In the genomic region with DNA sequence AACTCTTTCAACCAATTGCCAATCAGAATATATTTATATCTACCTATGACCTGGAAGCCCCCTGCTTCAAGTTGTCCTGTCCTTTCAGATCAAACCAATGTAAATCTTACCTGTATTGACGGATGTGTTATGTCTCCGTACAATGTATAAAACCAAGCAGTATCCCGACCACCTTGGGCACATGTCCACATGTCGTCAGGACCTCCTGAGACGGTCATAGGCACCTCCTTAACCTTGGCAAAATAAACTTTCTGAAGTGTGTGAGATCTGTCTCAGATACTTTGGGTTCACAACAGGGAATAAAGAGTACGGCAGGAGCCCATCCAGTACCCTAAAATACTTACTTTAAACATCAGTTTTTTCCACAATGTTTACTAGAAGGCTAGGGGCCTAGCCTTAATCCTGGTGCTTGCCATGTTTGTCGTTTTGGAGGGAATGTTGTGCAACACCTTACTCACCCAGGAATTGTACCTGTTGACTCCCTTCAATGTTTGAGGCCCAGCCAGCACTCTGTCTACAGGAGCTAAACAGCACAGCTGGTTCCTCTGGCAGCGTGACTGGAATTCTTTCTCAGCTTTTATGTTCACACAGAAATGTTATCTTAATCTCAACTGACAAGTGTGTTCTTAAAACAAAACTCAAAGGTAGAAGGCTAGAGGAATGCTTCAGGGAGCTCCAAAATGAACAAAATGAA, we compare ENCODE assay signal across 1 cellular context.
TF ChIP-seq lines count a peak whose summit lies in the region.

No MANE protein-coding gene starts in this region.

TF ChIP-seq in HepG2, 621 proteins besides CTCF, POLR2A, EP300 and RAD21 (continued from another document):
- TF ChIP-seq, protein P1, sequence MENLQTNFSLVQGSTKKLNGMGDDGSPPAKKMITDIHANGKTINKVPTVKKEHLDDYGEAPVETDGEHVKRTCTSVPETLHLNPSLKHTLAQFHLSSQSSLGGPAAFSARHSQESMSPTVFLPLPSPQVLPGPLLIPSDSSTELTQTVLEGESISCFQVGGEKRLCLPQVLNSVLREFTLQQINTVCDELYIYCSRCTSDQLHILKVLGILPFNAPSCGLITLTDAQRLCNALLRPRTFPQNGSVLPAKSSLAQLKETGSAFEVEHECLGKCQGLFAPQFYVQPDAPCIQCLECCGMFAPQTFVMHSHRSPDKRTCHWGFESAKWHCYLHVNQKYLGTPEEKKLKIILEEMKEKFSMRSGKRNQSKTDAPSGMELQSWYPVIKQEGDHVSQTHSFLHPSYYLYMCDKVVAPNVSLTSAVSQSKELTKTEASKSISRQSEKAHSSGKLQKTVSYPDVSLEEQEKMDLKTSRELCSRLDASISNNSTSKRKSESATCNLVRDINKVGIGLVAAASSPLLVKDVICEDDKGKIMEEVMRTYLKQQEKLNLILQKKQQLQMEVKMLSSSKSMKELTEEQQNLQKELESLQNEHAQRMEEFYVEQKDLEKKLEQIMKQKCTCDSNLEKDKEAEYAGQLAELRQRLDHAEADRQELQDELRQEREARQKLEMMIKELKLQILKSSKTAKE (CRISPR knock-in tag; IDR thresholded peaks at IDR 0.05; ENCODE audit: borderline replicate concordance), result no peak
- TF ChIP-seq LCORL (IDR thresholded peaks at IDR 0.05) (no peak), LCORL (CRISPR knock-in tag; IDR thresholded peaks at IDR 0.05) (0 out of 2 replicates have a peak, but pooled peaks have one; percentile 23), BCL6 (CRISPR knock-in tag; IDR thresholded peaks at IDR 0.05) (peak; percentile 84), PLSCR1 (CRISPR knock-in tag; IDR thresholded peaks at IDR 0.05; ENCODE audit: borderline replicate concordance) (no peak), SRF (IDR thresholded peaks at IDR 0.05; ENCODE audit: low read depth, low read length) (no peak), ZSCAN12 (CRISPR knock-in tag; IDR thresholded peaks at IDR 0.05) (no peak), ZFY (CRISPR knock-in tag; IDR thresholded peaks at IDR 0.05) (no peak), SCMH1 (CRISPR knock-in tag; IDR thresholded peaks at IDR 0.05; ENCODE audit: borderline replicate concordance) (no peak), ZNF20 (CRISPR knock-in tag; IDR thresholded peaks at IDR 0.05) (no peak), MTF2 (CRISPR knock-in tag; IDR thresholded peaks at IDR 0.05; ENCODE audit: borderline replicate concordance) (no peak), ZBTB14 (CRISPR knock-in tag; IDR thresholded peaks at IDR 0.05) (no peak), ZNF567 (CRISPR knock-in tag; IDR thresholded peaks at IDR 0.05; ENCODE audit: borderline replicate concordance) (no peak), KMT2A (CRISPR knock-in tag; IDR thresholded peaks at IDR 0.05) (no peak), ETV5 (CRISPR knock-in tag; IDR thresholded peaks at IDR 0.05; ENCODE audit: borderline replicate concordance) (no peak), NFATC3 (CRISPR knock-in tag; IDR thresholded peaks at IDR 0.05) (no peak), CEBPB (IDR thresholded peaks at IDR 0.05; ENCODE audit: borderline replicate concordance, low read depth, low read length) (peak; percentile 89), ZMYM4 (CRISPR knock-in tag; IDR thresholded peaks at IDR 0.05) (0 out of 2 replicates have a peak, but pooled peaks have one; percentile 28), ZNF772 (CRISPR knock-in tag; IDR thresholded peaks at IDR 0.05) (no peak), ZSCAN21 (CRISPR knock-in tag; IDR thresholded peaks at IDR 0.05; ENCODE audit: borderline replicate concordance) (no peak), NR1H2 (CRISPR knock-in tag; IDR thresholded peaks at IDR 0.05; ENCODE audit: borderline replicate concordance, low read depth) (no peak), CEBPG (CRISPR knock-in tag; IDR thresholded peaks at IDR 0.05) (peak; percentile 83), ZNF660 (CRISPR knock-in tag; IDR thresholded peaks at IDR 0.05; ENCODE audit: borderline replicate concordance, low read depth) (no peak), ZNF3 (CRISPR knock-in tag; IDR thresholded peaks at IDR 0.05) (no peak), SMAD3 (CRISPR knock-in tag; IDR thresholded peaks at IDR 0.05) (no peak), NONO (IDR thresholded peaks at IDR 0.05) (no peak), NONO (CRISPR knock-in tag; conservative IDR thresholded peaks at IDR 0.05) (no peak), NFIB (CRISPR knock-in tag; IDR thresholded peaks at IDR 0.05; ENCODE audit: borderline replicate concordance) (no peak), ZNF724P (CRISPR knock-in tag; IDR thresholded peaks at IDR 0.05; ENCODE audit: borderline replicate concordance) (no peak), SMYD3 (CRISPR knock-in tag; IDR thresholded peaks at IDR 0.05) (no peak), HCFC1 (IDR thresholded peaks at IDR 0.05; ENCODE audit: low read depth, low read length) (no peak), SP140L (CRISPR knock-in tag; IDR thresholded peaks at IDR 0.05; ENCODE audit: borderline replicate concordance) (no peak)
- TF ChIP-seq, protein P2, sequence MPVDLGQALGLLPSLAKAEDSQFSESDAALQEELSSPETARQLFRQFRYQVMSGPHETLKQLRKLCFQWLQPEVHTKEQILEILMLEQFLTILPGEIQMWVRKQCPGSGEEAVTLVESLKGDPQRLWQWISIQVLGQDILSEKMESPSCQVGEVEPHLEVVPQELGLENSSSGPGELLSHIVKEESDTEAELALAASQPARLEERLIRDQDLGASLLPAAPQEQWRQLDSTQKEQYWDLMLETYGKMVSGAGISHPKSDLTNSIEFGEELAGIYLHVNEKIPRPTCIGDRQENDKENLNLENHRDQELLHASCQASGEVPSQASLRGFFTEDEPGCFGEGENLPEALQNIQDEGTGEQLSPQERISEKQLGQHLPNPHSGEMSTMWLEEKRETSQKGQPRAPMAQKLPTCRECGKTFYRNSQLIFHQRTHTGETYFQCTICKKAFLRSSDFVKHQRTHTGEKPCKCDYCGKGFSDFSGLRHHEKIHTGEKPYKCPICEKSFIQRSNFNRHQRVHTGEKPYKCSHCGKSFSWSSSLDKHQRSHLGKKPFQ (CRISPR knock-in tag; IDR thresholded peaks at IDR 0.05; ENCODE audit: insufficient replicate concordance), result no peak
- TF ChIP-seq, protein P3, sequence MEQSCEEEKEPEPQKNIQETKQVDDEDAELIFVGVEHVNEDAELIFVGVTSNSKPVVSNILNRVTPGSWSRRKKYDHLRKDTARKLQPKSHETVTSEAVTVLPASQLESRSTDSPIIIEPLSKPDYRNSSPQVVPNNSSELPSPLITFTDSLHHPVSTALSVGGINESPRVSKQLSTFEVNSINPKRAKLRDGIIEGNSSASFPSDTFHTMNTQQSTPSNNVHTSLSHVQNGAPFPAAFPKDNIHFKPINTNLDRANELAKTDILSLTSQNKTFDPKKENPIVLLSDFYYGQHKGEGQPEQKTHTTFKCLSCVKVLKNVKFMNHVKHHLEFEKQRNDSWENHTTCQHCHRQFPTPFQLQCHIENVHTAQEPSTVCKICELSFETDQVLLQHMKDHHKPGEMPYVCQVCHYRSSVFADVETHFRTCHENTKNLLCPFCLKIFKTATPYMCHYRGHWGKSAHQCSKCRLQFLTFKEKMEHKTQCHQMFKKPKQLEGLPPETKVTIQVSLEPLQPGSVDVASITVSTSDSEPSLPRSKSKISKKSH (CRISPR knock-in tag; IDR thresholded peaks at IDR 0.05; ENCODE audit: borderline replicate concordance), result no peak
- TF ChIP-seq, protein P4, sequence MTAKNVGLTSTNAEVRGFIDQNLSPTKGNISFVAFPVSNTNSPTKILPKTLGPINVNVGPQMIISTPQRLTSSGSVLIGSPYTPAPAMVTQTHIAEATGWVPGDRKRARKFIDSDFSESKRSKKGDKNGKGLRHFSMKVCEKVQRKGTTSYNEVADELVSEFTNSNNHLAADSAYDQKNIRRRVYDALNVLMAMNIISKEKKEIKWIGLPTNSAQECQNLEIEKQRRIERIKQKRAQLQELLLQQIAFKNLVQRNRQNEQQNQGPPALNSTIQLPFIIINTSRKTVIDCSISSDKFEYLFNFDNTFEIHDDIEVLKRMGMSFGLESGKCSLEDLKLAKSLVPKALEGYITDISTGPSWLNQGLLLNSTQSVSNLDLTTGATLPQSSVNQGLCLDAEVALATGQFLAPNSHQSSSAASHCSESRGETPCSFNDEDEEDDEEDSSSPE (CRISPR knock-in tag; IDR thresholded peaks at IDR 0.05), result no peak
- TF ChIP-seq, protein P5, sequence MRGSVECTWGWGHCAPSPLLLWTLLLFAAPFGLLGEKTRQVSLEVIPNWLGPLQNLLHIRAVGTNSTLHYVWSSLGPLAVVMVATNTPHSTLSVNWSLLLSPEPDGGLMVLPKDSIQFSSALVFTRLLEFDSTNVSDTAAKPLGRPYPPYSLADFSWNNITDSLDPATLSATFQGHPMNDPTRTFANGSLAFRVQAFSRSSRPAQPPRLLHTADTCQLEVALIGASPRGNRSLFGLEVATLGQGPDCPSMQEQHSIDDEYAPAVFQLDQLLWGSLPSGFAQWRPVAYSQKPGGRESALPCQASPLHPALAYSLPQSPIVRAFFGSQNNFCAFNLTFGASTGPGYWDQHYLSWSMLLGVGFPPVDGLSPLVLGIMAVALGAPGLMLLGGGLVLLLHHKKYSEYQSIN (CRISPR knock-in tag; IDR thresholded peaks at IDR 0.05; ENCODE audit: borderline replicate concordance), result no peak
- TF ChIP-seq, protein P6, sequence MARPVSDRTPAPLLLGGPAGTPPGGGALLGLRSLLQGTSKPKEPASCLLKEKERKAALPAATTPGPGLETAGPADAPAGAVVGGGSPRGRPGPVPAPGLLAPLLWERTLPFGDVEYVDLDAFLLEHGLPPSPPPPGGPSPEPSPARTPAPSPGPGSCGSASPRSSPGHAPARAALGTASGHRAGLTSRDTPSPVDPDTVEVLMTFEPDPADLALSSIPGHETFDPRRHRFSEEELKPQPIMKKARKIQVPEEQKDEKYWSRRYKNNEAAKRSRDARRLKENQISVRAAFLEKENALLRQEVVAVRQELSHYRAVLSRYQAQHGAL (CRISPR knock-in tag; IDR thresholded peaks at IDR 0.05; ENCODE audit: not compliant biosample characterization), result no peak
